In the genomic region with DNA sequence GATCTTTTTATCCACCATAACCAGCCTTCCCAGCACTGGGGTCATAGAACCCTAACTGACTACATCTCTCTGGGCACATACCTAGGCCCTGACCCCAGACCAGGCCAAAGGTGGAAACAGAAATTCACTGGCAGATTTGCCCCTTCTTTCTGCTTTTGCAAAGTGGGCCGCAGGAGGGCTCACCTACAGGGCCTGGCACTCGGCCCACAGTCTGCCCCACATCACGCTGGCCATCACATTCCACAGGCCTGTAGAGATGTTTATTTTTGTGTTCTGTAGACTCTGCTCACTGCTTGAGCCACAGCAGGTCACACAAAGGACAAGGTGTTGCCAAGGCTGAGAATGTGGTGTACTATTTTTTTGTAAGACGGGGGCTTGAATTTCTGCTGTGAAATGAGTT, we compare ENCODE assay signal across 15 cellular contexts. TPM values are rescaled to one million over a fixed set of nuclear protein-coding genes. Genes with fewer than 3 reads are reported as not detected.
DNase-seq lines count a peak whose midpoint lies in the region; ATAC-seq, FAIRE-seq and TF ChIP-seq lines count a peak whose summit lies in the region.
"Had no signal": no experiment of that assay in that cellular context is flagged by ENCODE, and none has a peak within 500 bp of the region (broad histone marks: within the 10 kb centered on the region; RNA-seq: fewer than 3 reads in every experiment).

No MANE protein-coding gene starts in this region.

- H3K27me3 Mint-ChIP-seq in nephron progenitor cell (ENCODE audit: low read depth, poor library complexity) (no peaks in the 10 kb centered on the region), glutamatergic neuron (ENCODE audit: unreplicated experiment) (no peaks in the 10 kb centered on the region)

- no peaks in the 10 kb centered on the region for H3K27me3 ChIP-seq in adipocyte (replicated peaks; ENCODE audit: control insufficient read depth, insufficient read depth, low read length)
- no peaks in the 10 kb centered on the region for H3K27me3 ChIP-seq in left ventricle myocardium inferior (ENCODE audit: low read depth)
- H3K27me3 ChIP-seq in tibial nerve, result no peaks in the 10 kb centered on the region
- no peaks in the 10 kb centered on the region for H3K27me3 ChIP-seq in small intestine (ENCODE audit: control insufficient read depth in 2 of 2, insufficient read depth in 2 of 2, low read length in 2 of 2)
- H3K27me3 ChIP-seq: BLaER1 had no signal

- intact Hi-C loops in left ventricle myocardium inferior (cut with micrococcal nuclease), result no loop called here

- DNase-seq in adipocyte (ENCODE audit: low read depth) (peak; percentile 54), left ventricle myocardium inferior (no peak), nephron progenitor cell (peak; percentile 3), tibial nerve (ENCODE audit: low spot score in 2 of 2) (peak in 1 of 2 donors; percentile 23), omental fat pad (ENCODE audit: low spot score) (no peak), C1 segment of cervical spinal cord (lab: John Stamatoyannopoulos, UW) (no peak), small intestine (no peak), glutamatergic neuron (no peak)
- DNase-seq: activated CD4-positive, alpha-beta T cell treated with anti-CD3 and anti-CD28 coated beads for 36 hours; cerebellar nuclear complex; Kasumi-1; NK-92 treated with Interleukin-12 subunit alpha and Interleukin-12 subunit beta, amount 100 ng/mL, for 24 hours had no signal

- FAIRE-seq in small intestine (lab: Jason Lieb, UNC), result no peak
- FAIRE-seq: G401.6 had no signal

- ATAC-seq in omental fat pad (ENCODE audit: low FRiP score), result no peak
- ATAC-seq: activated CD4-positive, alpha-beta T cell treated with anti-CD3 and anti-CD28 coated beads for 36 hours had no signal

- 43 to 65% methylated on average over 4 of the region's 4 CpGs for WGBS in tibial nerve, 2 donors
- WGBS in small intestine, 3 donors, result 82 to 87% (median 83%) methylated on average over 4 of the region's 4 CpGs

- H3K4me3 Mint-ChIP-seq in nephron progenitor cell (no peak overlapping the region), glutamatergic neuron (ENCODE audit: unreplicated experiment) (no peak overlapping the region)
- H3K4me3 Mint-ChIP-seq: activated CD4-positive, alpha-beta T cell treated with anti-CD3 and anti-CD28 coated beads for 36 hours; memory B cell had no signal

- H3K27ac ChIP-seq in left ventricle myocardium inferior (replicated peaks) (peak overlapping the region; percentile 83), tibial nerve (peak overlapping the region; percentile 64 to 91 (median 78)), small intestine (ENCODE audit: low read depth in 1 of 2, low read length in 1 of 2) (no peak overlapping the region)
- H3K27ac ChIP-seq: BLaER1 had no signal

- H3K4me1 Mint-ChIP-seq in nephron progenitor cell, result peaks cover 31% of the 10 kb centered on the region
- H3K4me1 Mint-ChIP-seq in glutamatergic neuron (ENCODE audit: low read depth, unreplicated experiment), result no peaks in the 10 kb centered on the region
- H3K4me1 Mint-ChIP-seq: activated CD4-positive, alpha-beta T cell treated with anti-CD3 and anti-CD28 coated beads for 36 hours had no signal

- TF ChIP-seq EP300 in tibial nerve (IDR thresholded peaks at IDR 0.05), result peak in 1 of 2 donors; percentile 43

- no peak for TF ChIP-seq CTCF in left ventricle myocardium inferior (IDR thresholded peaks at IDR 0.05; ENCODE audit: borderline replicate concordance)
- TF ChIP-seq CTCF in nephron progenitor cell (IDR thresholded peaks at IDR 0.05), result no peak
- TF ChIP-seq CTCF in tibial nerve (IDR thresholded peaks at IDR 0.05), result no peak
- no peak for TF ChIP-seq CTCF in omental fat pad (IDR thresholded peaks at IDR 0.05)
- no peak for TF ChIP-seq CTCF in glutamatergic neuron (IDR thresholded peaks at IDR 0.05; ENCODE audit: partially characterized antibody, unreplicated experiment)

- H3K9ac ChIP-seq in adipocyte (ENCODE audit: low read length), result peak overlapping the region; percentile 30
- H3K9ac ChIP-seq: BLaER1 had no signal

- no peaks in the 10 kb centered on the region for H3K36me3 Mint-ChIP-seq in nephron progenitor cell (ENCODE audit: low read depth)
- no peaks in the 10 kb centered on the region for H3K36me3 Mint-ChIP-seq in glutamatergic neuron (ENCODE audit: unreplicated experiment)
- H3K36me3 Mint-ChIP-seq: memory B cell had no signal

- H3K9me3 ChIP-seq in adipocyte (ENCODE audit: control insufficient read depth, low read length) (no peaks in the 10 kb centered on the region), left ventricle myocardium inferior (replicated peaks) (no peaks in the 10 kb centered on the region), tibial nerve (no peaks in the 10 kb centered on the region), small intestine (ENCODE audit: control insufficient read depth, low read depth) (no peaks in the 10 kb centered on the region)
- H3K9me3 ChIP-seq: BLaER1 had no signal

- H3K27ac Mint-ChIP-seq in nephron progenitor cell (peak overlapping the region; percentile 81), glutamatergic neuron (ENCODE audit: unreplicated experiment) (no peak overlapping the region)
- H3K27ac Mint-ChIP-seq: activated CD4-positive, alpha-beta T cell treated with anti-CD3 and anti-CD28 coated beads for 36 hours; memory B cell had no signal

- H3K4me3 ChIP-seq in adipocyte (ENCODE audit: low read length), result no peak overlapping the region
- no peak overlapping the region for H3K4me3 ChIP-seq in left ventricle myocardium inferior
- H3K4me3 ChIP-seq in tibial nerve, result no peak overlapping the region
- no peak overlapping the region for H3K4me3 ChIP-seq in small intestine (ENCODE audit: low read depth in 1 of 2, low read length in 2 of 2)
- H3K4me3 ChIP-seq: BLaER1 had no signal

- H3K36me3 ChIP-seq in adipocyte (ENCODE audit: control insufficient read depth, insufficient read depth, low read length, severe bottlenecking) (no peaks in the 10 kb centered on the region), left ventricle myocardium inferior (no peaks in the 10 kb centered on the region), tibial nerve (no peaks in the 10 kb centered on the region), small intestine (ENCODE audit: control insufficient read depth in 2 of 2, insufficient read depth in 2 of 2, low read length in 2 of 2) (no peaks in the 10 kb centered on the region)
- H3K36me3 ChIP-seq: BLaER1 had no signal

- no peak for TF ChIP-seq POLR2A in tibial nerve (IDR thresholded peaks at IDR 0.05)

- peaks cover 65% of the 10 kb centered on the region for H3K4me1 ChIP-seq in adipocyte (ENCODE audit: control insufficient read depth, insufficient read depth, low read length)
- peaks cover 81% of the 10 kb centered on the region for H3K4me1 ChIP-seq in left ventricle myocardium inferior
- peaks cover 0 to 71% (median 55%) of the 10 kb centered on the region in 4 donors for H3K4me1 ChIP-seq in tibial nerve
- no peaks in the 10 kb centered on the region for H3K4me1 ChIP-seq in small intestine (ENCODE audit: control insufficient read depth in 2 of 2, insufficient read depth in 1 of 2, low read depth in 1 of 2, low read length in 1 of 2)

- H3K9me3 Mint-ChIP-seq in nephron progenitor cell (no peaks in the 10 kb centered on the region), glutamatergic neuron (ENCODE audit: unreplicated experiment) (no peaks in the 10 kb centered on the region)
- H3K9me3 Mint-ChIP-seq: memory B cell had no signal

RNA-seq across cellular contexts. Expression of a gene that starts 58.7 kb away (rescaled TPM):
- total RNA-seq in left ventricle myocardium inferior (2.0 TPM), tibial nerve (10 to 100 TPM; 25.8 to 45.4 (median 42.8) TPM), omental fat pad (1 to 10 TPM in 3 of 4 donors, under 1 TPM in 1; 0.72 to 5.8 (median 3.0) TPM), glutamatergic neuron (ENCODE audit: unreplicated experiment) (not detected)
- under 1 TPM in 1 of 3 donors, not detected in 2; 0.21 TPM for polyA plus RNA-seq in small intestine
- total RNA-seq: activated CD4-positive, alpha-beta T cell treated with anti-CD3 and anti-CD28 coated beads for 36 hours had no signal

Comparison
In these comparisons a context has a peak if more than half of its experiments do, and no peak if none do; other contexts are left out.
1. DNase-seq: peak in adipocyte (single experiment) and nephron progenitor cell (single experiment); none in left ventricle myocardium inferior (single experiment), omental fat pad (single experiment), C1 segment of cervical spinal cord (0 of 14), small intestine (single experiment) and glutamatergic neuron (single experiment).
2. H3K27ac ChIP-seq: peak in left ventricle myocardium inferior (single experiment) and tibial nerve (4 of 4); none in small intestine (0 of 2).